Comparison of ENCODE assay signal across 2 cellular contexts in the genomic region with DNA sequence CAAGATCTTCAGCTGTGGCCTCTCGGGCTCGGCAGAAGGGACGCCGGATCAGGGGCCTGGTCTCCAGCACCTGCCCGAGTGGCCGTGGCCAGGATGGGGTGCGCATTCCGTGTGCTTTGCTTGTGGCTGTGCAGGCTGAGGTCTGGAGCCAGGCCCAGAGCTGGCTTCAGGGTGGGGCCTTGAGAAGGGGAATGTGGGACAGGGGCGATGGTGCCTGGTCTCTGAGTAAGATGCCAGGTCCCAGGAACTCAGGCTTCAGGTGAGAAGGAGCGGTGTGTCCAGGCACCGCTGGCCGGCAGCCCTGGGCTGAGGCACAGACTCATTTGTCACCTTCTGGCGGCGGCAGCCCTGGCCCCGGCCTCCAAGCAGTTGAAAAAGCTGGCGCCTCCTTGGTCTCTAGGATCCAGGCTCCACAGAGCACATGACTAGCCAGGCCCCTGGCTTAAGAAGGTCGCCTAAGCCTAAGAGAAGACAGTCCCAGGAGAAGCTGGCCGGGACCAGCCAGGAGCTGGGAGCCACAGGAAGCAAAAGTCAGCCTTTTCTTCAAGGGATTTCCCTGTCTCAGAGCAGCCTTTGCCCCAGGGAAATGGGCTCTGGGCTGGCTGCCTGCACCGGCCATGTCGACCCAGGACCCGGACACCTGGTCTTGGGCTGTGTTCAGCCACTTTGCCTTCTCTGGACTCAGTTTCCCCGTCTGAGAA.
TF ChIP-seq lines count a peak whose summit lies in the region.

No MANE protein-coding gene starts in this region.

TF ChIP-seq in HCT116, 20 proteins besides CTCF, POLR2A, EP300 and RAD21:
- TF ChIP-seq, protein P1, sequence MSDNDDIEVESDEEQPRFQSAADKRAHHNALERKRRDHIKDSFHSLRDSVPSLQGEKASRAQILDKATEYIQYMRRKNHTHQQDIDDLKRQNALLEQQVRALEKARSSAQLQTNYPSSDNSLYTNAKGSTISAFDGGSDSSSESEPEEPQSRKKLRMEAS (IDR thresholded peaks at IDR 0.05): no peak
- TF ChIP-seq EZH2phosphoT487 (IDR thresholded peaks at IDR 0.05; ENCODE audit: borderline replicate concordance) (no peak), POLR2AphosphoS5 (IDR thresholded peaks at IDR 0.05; ENCODE audit: low read depth, low read length) (peak; percentile 53; the same call in 1 of the 2 replicates), EZH2 (IDR thresholded peaks at IDR 0.05) (no peak)
- TF ChIP-seq, protein P2, sequence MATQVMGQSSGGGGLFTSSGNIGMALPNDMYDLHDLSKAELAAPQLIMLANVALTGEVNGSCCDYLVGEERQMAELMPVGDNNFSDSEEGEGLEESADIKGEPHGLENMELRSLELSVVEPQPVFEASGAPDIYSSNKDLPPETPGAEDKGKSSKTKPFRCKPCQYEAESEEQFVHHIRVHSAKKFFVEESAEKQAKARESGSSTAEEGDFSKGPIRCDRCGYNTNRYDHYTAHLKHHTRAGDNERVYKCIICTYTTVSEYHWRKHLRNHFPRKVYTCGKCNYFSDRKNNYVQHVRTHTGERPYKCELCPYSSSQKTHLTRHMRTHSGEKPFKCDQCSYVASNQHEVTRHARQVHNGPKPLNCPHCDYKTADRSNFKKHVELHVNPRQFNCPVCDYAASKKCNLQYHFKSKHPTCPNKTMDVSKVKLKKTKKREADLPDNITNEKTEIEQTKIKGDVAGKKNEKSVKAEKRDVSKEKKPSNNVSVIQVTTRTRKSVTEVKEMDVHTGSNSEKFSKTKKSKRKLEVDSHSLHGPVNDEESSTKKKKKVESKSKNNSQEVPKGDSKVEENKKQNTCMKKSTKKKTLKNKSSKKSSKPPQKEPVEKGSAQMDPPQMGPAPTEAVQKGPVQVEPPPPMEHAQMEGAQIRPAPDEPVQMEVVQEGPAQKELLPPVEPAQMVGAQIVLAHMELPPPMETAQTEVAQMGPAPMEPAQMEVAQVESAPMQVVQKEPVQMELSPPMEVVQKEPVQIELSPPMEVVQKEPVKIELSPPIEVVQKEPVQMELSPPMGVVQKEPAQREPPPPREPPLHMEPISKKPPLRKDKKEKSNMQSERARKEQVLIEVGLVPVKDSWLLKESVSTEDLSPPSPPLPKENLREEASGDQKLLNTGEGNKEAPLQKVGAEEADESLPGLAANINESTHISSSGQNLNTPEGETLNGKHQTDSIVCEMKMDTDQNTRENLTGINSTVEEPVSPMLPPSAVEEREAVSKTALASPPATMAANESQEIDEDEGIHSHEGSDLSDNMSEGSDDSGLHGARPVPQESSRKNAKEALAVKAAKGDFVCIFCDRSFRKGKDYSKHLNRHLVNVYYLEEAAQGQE (IDR thresholded peaks at IDR 0.05; ENCODE audit: low read depth): no peak

TF ChIP-seq in HepG2, 621 proteins besides CTCF, POLR2A, EP300 and RAD21:
- 0 out of 2 replicates have a peak, but pooled peaks have one; percentile 17 for TF ChIP-seq PCBP1 (IDR thresholded peaks at IDR 0.05; ENCODE audit: borderline replicate concordance, low read depth, low read length)
- TF ChIP-seq ZNF75D (CRISPR knock-in tag; IDR thresholded peaks at IDR 0.05; ENCODE audit: borderline replicate concordance): no peak
- TF ChIP-seq, protein P3, sequence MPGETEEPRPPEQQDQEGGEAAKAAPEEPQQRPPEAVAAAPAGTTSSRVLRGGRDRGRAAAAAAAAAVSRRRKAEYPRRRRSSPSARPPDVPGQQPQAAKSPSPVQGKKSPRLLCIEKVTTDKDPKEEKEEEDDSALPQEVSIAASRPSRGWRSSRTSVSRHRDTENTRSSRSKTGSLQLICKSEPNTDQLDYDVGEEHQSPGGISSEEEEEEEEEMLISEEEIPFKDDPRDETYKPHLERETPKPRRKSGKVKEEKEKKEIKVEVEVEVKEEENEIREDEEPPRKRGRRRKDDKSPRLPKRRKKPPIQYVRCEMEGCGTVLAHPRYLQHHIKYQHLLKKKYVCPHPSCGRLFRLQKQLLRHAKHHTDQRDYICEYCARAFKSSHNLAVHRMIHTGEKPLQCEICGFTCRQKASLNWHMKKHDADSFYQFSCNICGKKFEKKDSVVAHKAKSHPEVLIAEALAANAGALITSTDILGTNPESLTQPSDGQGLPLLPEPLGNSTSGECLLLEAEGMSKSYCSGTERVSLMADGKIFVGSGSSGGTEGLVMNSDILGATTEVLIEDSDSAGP (CRISPR knock-in tag; IDR thresholded peaks at IDR 0.05; ENCODE audit: borderline replicate concordance): 0 out of 2 replicates have a peak, but pooled peaks have one; percentile 18
